In genomic region chr17:82110298-82110697, GRCh38 we compare ENCODE assay signal across 15 cellular contexts. TPM values are rescaled to one million over a fixed set of nuclear protein-coding genes. Genes with fewer than 3 reads are reported as not detected.
DNase-seq lines count a peak whose midpoint lies in the region; ATAC-seq, FAIRE-seq and TF ChIP-seq lines count a peak whose summit lies in the region.
"Had no signal": no experiment of that assay in that cellular context is flagged by ENCODE, and none has a peak within 500 bp of the region (broad histone marks: within the 10 kb centered on the region; RNA-seq: fewer than 3 reads in every experiment).

No MANE protein-coding gene starts in this region.

- FAIRE-seq in GM18507 (lab: Jason Lieb, UNC) = peak; percentile 15
- FAIRE-seq in urothelium cell line (lab: Jason Lieb, UNC) = no peak
- FAIRE-seq: D721Med had no signal

- DNase-seq in activated CD4-positive, alpha-beta T cell treated with anti-CD3 and anti-CD28 coated beads for 48 hours = peak; percentile 37
- no peak for DNase-seq in activated CD4-positive, alpha-beta T cell treated with anti-CD3 and anti-CD28 coated beads, Interleukin-2, amount 50 U/mL, for 1 hour
- DNase-seq in GM18507 (ENCODE audit: extremely low spot score, insufficient read length, low read depth) (no peak), NCI-H146 (lab: John Stamatoyannopoulos, UW) (no peak), NCI-H2227 (lab: John Stamatoyannopoulos, UW; ENCODE audit: unreplicated experiment) (no peak), urothelium cell line (ENCODE audit: low spot score) (no peak)
- DNase-seq: ACHN; activated CD4-positive, CD25-positive, alpha-beta regulatory T cell; NCI-H345; spleen; testis had no signal

- peak overlapping the region; percentile 16 for H3K4me3 Mint-ChIP-seq in activated T-helper 17 cell treated with anti-CD3 and anti-CD28 coated beads, Interleukin-2, amount 50 U/mL, for 72 hours

- peaks cover 27 to 84% (median 64%) of the 10 kb centered on the region in 4 donors for H3K4me1 ChIP-seq in liver (ENCODE audit: control insufficient read depth in 4 of 4, insufficient read depth in 4 of 4, low read length in 3 of 4)

- no peaks in the 10 kb centered on the region for H3K27me3 Mint-ChIP-seq in activated T-helper 17 cell treated with anti-CD3 and anti-CD28 coated beads, Interleukin-2, amount 50 U/mL, for 72 hours

- peak; percentile 81 for ATAC-seq in activated T-helper 17 cell treated with anti-CD3 and anti-CD28 coated beads, Interleukin-2, amount 50 U/mL, for 72 hours (replicated peaks)

- no peaks in the 10 kb centered on the region for H3K9me3 Mint-ChIP-seq in activated T-helper 17 cell treated with anti-CD3 and anti-CD28 coated beads, Interleukin-2, amount 50 U/mL, for 72 hours

- no peak overlapping the region for H3K4me3 ChIP-seq in liver (ENCODE audit: low read depth in 1 of 3, low read length in 3 of 3)
- H3K4me3 ChIP-seq: HAP-1, spleen, testis had no signal

- no peak overlapping the region for H3K9ac ChIP-seq in liver (ENCODE audit: low read depth in 1 of 2, low read length in 2 of 2)

- no peaks in the 10 kb centered on the region for H3K27me3 ChIP-seq in liver (ENCODE audit: control insufficient read depth in 4 of 4, insufficient read depth in 4 of 4, low read length in 3 of 4)
- H3K27me3 ChIP-seq: spleen, testis had no signal

- no peak for TF ChIP-seq CTCF in liver (IDR thresholded peaks at IDR 0.05; ENCODE audit: low read depth, low read length, missing input control)

- peak; percentile 26 for TF ChIP-seq RAD21 in liver (IDR thresholded peaks at IDR 0.05)

- no peaks in the 10 kb centered on the region for H3K4me1 Mint-ChIP-seq in activated T-helper 17 cell treated with anti-CD3 and anti-CD28 coated beads, Interleukin-2, amount 50 U/mL, for 72 hours

- peak overlapping the region; percentile 43 for H3K27ac Mint-ChIP-seq in activated T-helper 17 cell treated with anti-CD3 and anti-CD28 coated beads, Interleukin-2, amount 50 U/mL, for 72 hours

- 32% methylated on average over 3 of the region's 3 CpGs for WGBS in liver

- no peaks in the 10 kb centered on the region for H3K36me3 Mint-ChIP-seq in activated T-helper 17 cell treated with anti-CD3 and anti-CD28 coated beads, Interleukin-2, amount 50 U/mL, for 72 hours (ENCODE audit: low read depth)

- peak overlapping the region; percentile 57 to 77 for H3K27ac ChIP-seq in liver (ENCODE audit: low read depth in 1 of 2, low read length in 2 of 2)
- H3K27ac ChIP-seq: spleen, testis had no signal

- no peaks in the 10 kb centered on the region for H3K36me3 ChIP-seq in liver (ENCODE audit: control insufficient read depth in 4 of 4, insufficient read depth in 3 of 4, low read depth in 1 of 4, low read length in 3 of 4)

- H3K9me3 ChIP-seq in liver (ENCODE audit: control insufficient read depth in 4 of 4, low read length in 3 of 4) = no peaks in the 10 kb centered on the region
- H3K9me3 ChIP-seq: HAP-1, spleen, testis had no signal

TF ChIP-seq in liver, 16 proteins besides CTCF, POLR2A, EP300 and RAD21:
- TF ChIP-seq HNF4G (IDR thresholded peaks at IDR 0.05) = no peak
- no peak for TF ChIP-seq EGR1 (IDR thresholded peaks at IDR 0.05; ENCODE audit: low read depth in 2 of 2)
- TF ChIP-seq YY1 (IDR thresholded peaks at IDR 0.05) = peak; percentile 90
- TF ChIP-seq FOXA2 (IDR thresholded peaks at IDR 0.05) = no peak
- TF ChIP-seq NR2F2 (IDR thresholded peaks at IDR 0.05) = no peak
- TF ChIP-seq, protein P1, sequence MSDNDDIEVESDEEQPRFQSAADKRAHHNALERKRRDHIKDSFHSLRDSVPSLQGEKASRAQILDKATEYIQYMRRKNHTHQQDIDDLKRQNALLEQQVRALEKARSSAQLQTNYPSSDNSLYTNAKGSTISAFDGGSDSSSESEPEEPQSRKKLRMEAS (IDR thresholded peaks at IDR 0.05) = peak; percentile 68
- peak; percentile 58 to 73 for TF ChIP-seq RXRA (IDR thresholded peaks at IDR 0.05)
- TF ChIP-seq SP1 (IDR thresholded peaks at IDR 0.05) = peak; percentile 76
- no peak for TF ChIP-seq GABPA (IDR thresholded peaks at IDR 0.05 in 1 of 2, conservative IDR thresholded peaks at IDR 0.05 in 1 of 2)
- peak in 1 of 2 donors; percentile 64 for TF ChIP-seq JUND (IDR thresholded peaks at IDR 0.05)
- peak; percentile 43 for TF ChIP-seq FOXA1 (IDR thresholded peaks at IDR 0.05)
- no peak for TF ChIP-seq TAF1 (conservative IDR thresholded peaks at IDR 0.05)
- TF ChIP-seq HNF4A (conservative IDR thresholded peaks at IDR 0.05) = peak; percentile 35 to 61
- peak; percentile 61 for TF ChIP-seq REST (IDR thresholded peaks at IDR 0.05)
- no peak for TF ChIP-seq ATF3 (IDR thresholded peaks at IDR 0.05)
- TF ChIP-seq, protein P2, sequence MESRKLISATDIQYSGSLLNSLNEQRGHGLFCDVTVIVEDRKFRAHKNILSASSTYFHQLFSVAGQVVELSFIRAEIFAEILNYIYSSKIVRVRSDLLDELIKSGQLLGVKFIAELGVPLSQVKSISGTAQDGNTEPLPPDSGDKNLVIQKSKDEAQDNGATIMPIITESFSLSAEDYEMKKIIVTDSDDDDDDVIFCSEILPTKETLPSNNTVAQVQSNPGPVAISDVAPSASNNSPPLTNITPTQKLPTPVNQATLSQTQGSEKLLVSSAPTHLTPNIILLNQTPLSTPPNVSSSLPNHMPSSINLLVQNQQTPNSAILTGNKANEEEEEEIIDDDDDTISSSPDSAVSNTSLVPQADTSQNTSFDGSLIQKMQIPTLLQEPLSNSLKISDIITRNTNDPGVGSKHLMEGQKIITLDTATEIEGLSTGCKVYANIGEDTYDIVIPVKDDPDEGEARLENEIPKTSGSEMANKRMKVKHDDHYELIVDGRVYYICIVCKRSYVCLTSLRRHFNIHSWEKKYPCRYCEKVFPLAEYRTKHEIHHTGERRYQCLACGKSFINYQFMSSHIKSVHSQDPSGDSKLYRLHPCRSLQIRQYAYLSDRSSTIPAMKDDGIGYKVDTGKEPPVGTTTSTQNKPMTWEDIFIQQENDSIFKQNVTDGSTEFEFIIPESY (IDR thresholded peaks at IDR 0.05) = no peak

RNA-seq across cellular contexts. Expression of gene FASN, which starts 12.3 kb away (rescaled TPM):
- 100 to 1,000 TPM; 109 to 242 TPM for total RNA-seq in activated T-helper 17 cell treated with anti-CD3 and anti-CD28 coated beads, Interleukin-2, amount 50 U/mL, for 72 hours
- total RNA-seq in liver = 100 to 1,000 TPM; 184 to 229 TPM
- polyA plus RNA-seq in liver = 10 to 100 TPM; 53.1 to 75.3 TPM

RNA-seq across cellular contexts. Expression of gene DUS1L, which starts 44.7 kb away (rescaled TPM):
- 100 to 1,000 TPM in 1 of 2 donors, 10 to 100 TPM in 1; 59.7 to 129 TPM for total RNA-seq in activated T-helper 17 cell treated with anti-CD3 and anti-CD28 coated beads, Interleukin-2, amount 50 U/mL, for 72 hours
- total RNA-seq in liver = 10 to 100 TPM; 40.6 to 59.5 TPM
- 10 to 100 TPM; 47.2 to 74.7 TPM for polyA plus RNA-seq in liver

RNA-seq across cellular contexts. Expression of gene GPS1, which starts 58.6 kb away (rescaled TPM):
- total RNA-seq in activated T-helper 17 cell treated with anti-CD3 and anti-CD28 coated beads, Interleukin-2, amount 50 U/mL, for 72 hours = 10 to 100 TPM; 46.2 to 97.2 TPM
- total RNA-seq in liver = 10 to 100 TPM; 59.4 to 66.3 TPM
- 10 to 100 TPM; 53.9 to 58.3 TPM for polyA plus RNA-seq in liver

RNA-seq across cellular contexts. Expression of gene RFNG, which starts 58.7 kb away (rescaled TPM):
- total RNA-seq in activated T-helper 17 cell treated with anti-CD3 and anti-CD28 coated beads, Interleukin-2, amount 50 U/mL, for 72 hours = 10 to 100 TPM; 21.1 to 25.2 TPM
- 10 to 100 TPM; 15.0 to 23.7 TPM for total RNA-seq in liver
- polyA plus RNA-seq in liver = 10 to 100 TPM; 23.2 to 36.0 TPM
